In the genomic region with DNA sequence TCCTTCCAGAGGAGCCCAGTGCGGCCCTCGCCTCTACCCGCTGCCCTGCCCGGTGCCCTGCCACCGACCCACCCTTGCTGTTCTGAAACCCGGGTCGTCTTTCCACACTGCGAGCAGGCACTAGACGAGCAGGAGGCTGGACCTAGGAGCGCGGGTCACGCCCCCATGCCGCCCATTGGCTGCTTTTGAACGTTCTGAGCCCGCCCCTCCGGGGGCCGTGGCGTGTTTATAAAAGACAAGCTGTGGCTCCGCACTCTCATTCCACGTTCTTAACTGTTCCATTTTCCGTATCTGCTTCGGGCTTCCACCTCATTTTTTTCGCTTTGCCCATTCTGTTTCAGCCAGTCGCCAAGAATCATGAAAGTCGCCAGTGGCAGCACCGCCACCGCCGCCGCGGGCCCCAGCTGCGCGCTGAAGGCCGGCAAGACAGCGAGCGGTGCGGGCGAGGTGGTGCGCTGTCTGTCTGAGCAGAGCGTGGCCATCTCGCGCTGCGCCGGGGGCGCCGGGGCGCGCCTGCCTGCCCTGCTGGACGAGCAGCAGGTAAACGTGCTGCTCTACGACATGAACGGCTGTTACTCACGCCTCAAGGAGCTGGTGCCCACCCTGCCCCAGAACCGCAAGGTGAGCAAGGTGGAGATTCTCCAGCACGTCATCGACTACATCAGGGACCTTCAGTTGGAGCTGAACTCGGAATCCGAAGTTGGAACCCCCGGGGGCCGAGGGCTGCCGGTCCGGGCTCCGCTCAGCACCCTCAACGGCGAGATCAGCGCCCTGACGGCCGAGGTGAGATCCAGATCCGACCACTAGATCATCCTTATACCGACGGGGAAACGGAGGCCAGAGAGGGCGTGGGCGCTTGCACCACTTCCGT, we compare ENCODE assay signal across 1 cellular context.
TF ChIP-seq lines count a peak whose summit lies in the region.

ID1 (plus strand) TSS at position 259 of the 871 bp plus-strand sequence; CDS start at position 358, 99 bp downstream.

TF ChIP-seq in HepG2, 621 proteins besides CTCF, POLR2A, EP300 and RAD21 (continued from another document and continues in another):
- TF ChIP-seq FUBP1 (CRISPR knock-in tag; IDR thresholded peaks at IDR 0.05; ENCODE audit: borderline replicate concordance) (peak; percentile 57; the same call in 1 of the 2 replicates), IKZF1 (IDR thresholded peaks at IDR 0.05) (no peak), ZNF382 (CRISPR knock-in tag; IDR thresholded peaks at IDR 0.05; ENCODE audit: borderline replicate concordance) (no peak), FOSL1 (CRISPR knock-in tag; IDR thresholded peaks at IDR 0.05; ENCODE audit: borderline replicate concordance) (peak; percentile 40; the same call in 1 of the 2 replicates), ADNP (CRISPR knock-in tag; IDR thresholded peaks at IDR 0.05) (no peak), CCAR2 (optimal IDR thresholded peaks at IDR 0.05; ENCODE audit: low read depth, low read length) (peak; percentile 40), CEBPG (CRISPR knock-in tag; IDR thresholded peaks at IDR 0.05) (peak; percentile 65), EEA1 (CRISPR knock-in tag; IDR thresholded peaks at IDR 0.05; ENCODE audit: borderline replicate concordance) (peak; percentile 98; the same call in 1 of the 2 replicates), ZNF430 (CRISPR knock-in tag; IDR thresholded peaks at IDR 0.05) (peak; percentile 7; the same call in 1 of the 2 replicates), ZNF33B (CRISPR knock-in tag; IDR thresholded peaks at IDR 0.05) (peak; percentile 73), TBP (CRISPR knock-in tag; IDR thresholded peaks at IDR 0.05) (no peak; the same call in 1 of the 2 replicates), MBD4 (IDR thresholded peaks at IDR 0.05; ENCODE audit: borderline replicate concordance, low read length) (no peak), HOXA5 (CRISPR knock-in tag; IDR thresholded peaks at IDR 0.05) (peak; percentile 98), ZNF530 (CRISPR knock-in tag; IDR thresholded peaks at IDR 0.05; ENCODE audit: low read depth) (peak; percentile 86), SIN3B (IDR thresholded peaks at IDR 0.05; ENCODE audit: low read length) (peak; percentile 79; the same call in 1 of the 2 replicates), ZNF34 (CRISPR knock-in tag; IDR thresholded peaks at IDR 0.05; ENCODE audit: borderline replicate concordance) (peak; percentile 98), NRL (CRISPR knock-in tag; IDR thresholded peaks at IDR 0.05; ENCODE audit: borderline replicate concordance) (peak; percentile 92), RXRA (CRISPR knock-in tag; IDR thresholded peaks at IDR 0.05) (peak; percentile 68), TRAFD1 (CRISPR knock-in tag; IDR thresholded peaks at IDR 0.05; ENCODE audit: borderline replicate concordance) (no peak; the same call in 1 of the 2 replicates), ZXDC (CRISPR knock-in tag; IDR thresholded peaks at IDR 0.05) (peak; percentile 95), SCMH1 (CRISPR knock-in tag; IDR thresholded peaks at IDR 0.05; ENCODE audit: borderline replicate concordance) (no peak), ZNF850 (CRISPR knock-in tag; conservative IDR thresholded peaks at IDR 0.05) (0 out of 2 replicates have a peak, but pooled peaks have one; percentile 81), ZNF292 (CRISPR knock-in tag; IDR thresholded peaks at IDR 0.05; ENCODE audit: borderline replicate concordance, low read depth) (no peak; the same call in 1 of the 2 replicates), ONECUT2 (CRISPR knock-in tag; IDR thresholded peaks at IDR 0.05) (no peak), TBL1XR1 (IDR thresholded peaks at IDR 0.05; ENCODE audit: borderline replicate concordance, low read length, partially characterized antibody) (peak; percentile 75), THAP11 (CRISPR knock-in tag; IDR thresholded peaks at IDR 0.05) (peak; percentile 85), CAMTA2 (CRISPR knock-in tag; IDR thresholded peaks at IDR 0.05; ENCODE audit: borderline replicate concordance) (peak; percentile 90), HNRNPL (IDR thresholded peaks at IDR 0.05; ENCODE audit: low read depth, low read length) (peak; percentile 94), MTA1 (CRISPR knock-in tag; IDR thresholded peaks at IDR 0.05; ENCODE audit: borderline replicate concordance) (peak; percentile 94), ZBTB14 (CRISPR knock-in tag; IDR thresholded peaks at IDR 0.05) (peak; percentile 16; the same call in 1 of the 2 replicates), CENPX (CRISPR knock-in tag; IDR thresholded peaks at IDR 0.05) (no peak), ZNF577 (CRISPR knock-in tag; IDR thresholded peaks at IDR 0.05; ENCODE audit: borderline replicate concordance, low read depth) (peak; percentile 78), ZNF3 (CRISPR knock-in tag; IDR thresholded peaks at IDR 0.05) (peak; percentile 8; the same call in 1 of the 2 replicates)
- TF ChIP-seq, protein P1, sequence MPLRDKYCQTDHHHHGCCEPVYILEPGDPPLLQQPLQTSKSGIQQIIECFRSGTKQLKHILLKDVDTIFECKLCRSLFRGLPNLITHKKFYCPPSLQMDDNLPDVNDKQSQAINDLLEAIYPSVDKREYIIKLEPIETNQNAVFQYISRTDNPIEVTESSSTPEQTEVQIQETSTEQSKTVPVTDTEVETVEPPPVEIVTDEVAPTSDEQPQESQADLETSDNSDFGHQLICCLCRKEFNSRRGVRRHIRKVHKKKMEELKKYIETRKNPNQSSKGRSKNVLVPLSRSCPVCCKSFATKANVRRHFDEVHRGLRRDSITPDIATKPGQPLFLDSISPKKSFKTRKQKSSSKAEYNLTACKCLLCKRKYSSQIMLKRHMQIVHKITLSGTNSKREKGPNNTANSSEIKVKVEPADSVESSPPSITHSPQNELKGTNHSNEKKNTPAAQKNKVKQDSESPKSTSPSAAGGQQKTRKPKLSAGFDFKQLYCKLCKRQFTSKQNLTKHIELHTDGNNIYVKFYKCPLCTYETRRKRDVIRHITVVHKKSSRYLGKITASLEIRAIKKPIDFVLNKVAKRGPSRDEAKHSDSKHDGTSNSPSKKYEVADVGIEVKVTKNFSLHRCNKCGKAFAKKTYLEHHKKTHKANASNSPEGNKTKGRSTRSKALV (CRISPR knock-in tag; IDR thresholded peaks at IDR 0.05): peak; percentile 95
- TF ChIP-seq, protein P2, sequence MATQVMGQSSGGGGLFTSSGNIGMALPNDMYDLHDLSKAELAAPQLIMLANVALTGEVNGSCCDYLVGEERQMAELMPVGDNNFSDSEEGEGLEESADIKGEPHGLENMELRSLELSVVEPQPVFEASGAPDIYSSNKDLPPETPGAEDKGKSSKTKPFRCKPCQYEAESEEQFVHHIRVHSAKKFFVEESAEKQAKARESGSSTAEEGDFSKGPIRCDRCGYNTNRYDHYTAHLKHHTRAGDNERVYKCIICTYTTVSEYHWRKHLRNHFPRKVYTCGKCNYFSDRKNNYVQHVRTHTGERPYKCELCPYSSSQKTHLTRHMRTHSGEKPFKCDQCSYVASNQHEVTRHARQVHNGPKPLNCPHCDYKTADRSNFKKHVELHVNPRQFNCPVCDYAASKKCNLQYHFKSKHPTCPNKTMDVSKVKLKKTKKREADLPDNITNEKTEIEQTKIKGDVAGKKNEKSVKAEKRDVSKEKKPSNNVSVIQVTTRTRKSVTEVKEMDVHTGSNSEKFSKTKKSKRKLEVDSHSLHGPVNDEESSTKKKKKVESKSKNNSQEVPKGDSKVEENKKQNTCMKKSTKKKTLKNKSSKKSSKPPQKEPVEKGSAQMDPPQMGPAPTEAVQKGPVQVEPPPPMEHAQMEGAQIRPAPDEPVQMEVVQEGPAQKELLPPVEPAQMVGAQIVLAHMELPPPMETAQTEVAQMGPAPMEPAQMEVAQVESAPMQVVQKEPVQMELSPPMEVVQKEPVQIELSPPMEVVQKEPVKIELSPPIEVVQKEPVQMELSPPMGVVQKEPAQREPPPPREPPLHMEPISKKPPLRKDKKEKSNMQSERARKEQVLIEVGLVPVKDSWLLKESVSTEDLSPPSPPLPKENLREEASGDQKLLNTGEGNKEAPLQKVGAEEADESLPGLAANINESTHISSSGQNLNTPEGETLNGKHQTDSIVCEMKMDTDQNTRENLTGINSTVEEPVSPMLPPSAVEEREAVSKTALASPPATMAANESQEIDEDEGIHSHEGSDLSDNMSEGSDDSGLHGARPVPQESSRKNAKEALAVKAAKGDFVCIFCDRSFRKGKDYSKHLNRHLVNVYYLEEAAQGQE (IDR thresholded peaks at IDR 0.05; ENCODE audit: borderline replicate concordance in 1 of 2, low read depth in 1 of 2, low read length in 2 of 2): peak in 1 of 2 experiments; percentile 85; a peak in 2 of 4 replicates
- TF ChIP-seq, protein P3, sequence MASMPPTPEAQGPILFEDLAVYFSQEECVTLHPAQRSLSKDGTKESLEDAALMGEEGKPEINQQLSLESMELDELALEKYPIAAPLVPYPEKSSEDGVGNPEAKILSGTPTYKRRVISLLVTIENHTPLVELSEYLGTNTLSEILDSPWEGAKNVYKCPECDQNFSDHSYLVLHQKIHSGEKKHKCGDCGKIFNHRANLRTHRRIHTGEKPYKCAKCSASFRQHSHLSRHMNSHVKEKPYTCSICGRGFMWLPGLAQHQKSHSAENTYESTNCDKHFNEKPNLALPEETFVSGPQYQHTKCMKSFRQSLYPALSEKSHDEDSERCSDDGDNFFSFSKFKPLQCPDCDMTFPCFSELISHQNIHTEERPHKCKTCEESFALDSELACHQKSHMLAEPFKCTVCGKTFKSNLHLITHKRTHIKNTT (CRISPR knock-in tag; IDR thresholded peaks at IDR 0.05): no peak
- TF ChIP-seq, protein P4, sequence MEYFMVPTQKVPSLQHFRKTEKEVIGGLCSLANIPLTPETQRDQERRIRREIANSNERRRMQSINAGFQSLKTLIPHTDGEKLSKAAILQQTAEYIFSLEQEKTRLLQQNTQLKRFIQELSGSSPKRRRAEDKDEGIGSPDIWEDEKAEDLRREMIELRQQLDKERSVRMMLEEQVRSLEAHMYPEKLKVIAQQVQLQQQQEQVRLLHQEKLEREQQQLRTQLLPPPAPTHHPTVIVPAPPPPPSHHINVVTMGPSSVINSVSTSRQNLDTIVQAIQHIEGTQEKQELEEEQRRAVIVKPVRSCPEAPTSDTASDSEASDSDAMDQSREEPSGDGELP (IDR thresholded peaks at IDR 0.05; ENCODE audit: borderline replicate concordance, low read depth): peak; percentile 88
- TF ChIP-seq, protein P5, sequence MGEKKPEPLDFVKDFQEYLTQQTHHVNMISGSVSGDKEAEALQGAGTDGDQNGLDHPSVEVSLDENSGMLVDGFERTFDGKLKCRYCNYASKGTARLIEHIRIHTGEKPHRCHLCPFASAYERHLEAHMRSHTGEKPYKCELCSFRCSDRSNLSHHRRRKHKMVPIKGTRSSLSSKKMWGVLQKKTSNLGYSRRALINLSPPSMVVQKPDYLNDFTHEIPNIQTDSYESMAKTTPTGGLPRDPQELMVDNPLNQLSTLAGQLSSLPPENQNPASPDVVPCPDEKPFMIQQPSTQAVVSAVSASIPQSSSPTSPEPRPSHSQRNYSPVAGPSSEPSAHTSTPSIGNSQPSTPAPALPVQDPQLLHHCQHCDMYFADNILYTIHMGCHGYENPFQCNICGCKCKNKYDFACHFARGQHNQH (CRISPR knock-in tag; IDR thresholded peaks at IDR 0.05): peak; percentile 98
